In genomic region chr15:64925335-64926330, GRCh38 we compare ENCODE assay signal across 1 cellular context.
TF ChIP-seq lines count a peak whose summit lies in the region.

No MANE protein-coding gene starts in this region.

TF ChIP-seq in GM12878, 131 proteins besides CTCF, POLR2A, EP300 and RAD21 (continued from another document):
- TF ChIP-seq CHD1 (IDR thresholded peaks at IDR 0.05; ENCODE audit: low read depth, low read length): no peak
